Comparison of ENCODE assay signal across 8 cellular contexts in the genomic region with DNA sequence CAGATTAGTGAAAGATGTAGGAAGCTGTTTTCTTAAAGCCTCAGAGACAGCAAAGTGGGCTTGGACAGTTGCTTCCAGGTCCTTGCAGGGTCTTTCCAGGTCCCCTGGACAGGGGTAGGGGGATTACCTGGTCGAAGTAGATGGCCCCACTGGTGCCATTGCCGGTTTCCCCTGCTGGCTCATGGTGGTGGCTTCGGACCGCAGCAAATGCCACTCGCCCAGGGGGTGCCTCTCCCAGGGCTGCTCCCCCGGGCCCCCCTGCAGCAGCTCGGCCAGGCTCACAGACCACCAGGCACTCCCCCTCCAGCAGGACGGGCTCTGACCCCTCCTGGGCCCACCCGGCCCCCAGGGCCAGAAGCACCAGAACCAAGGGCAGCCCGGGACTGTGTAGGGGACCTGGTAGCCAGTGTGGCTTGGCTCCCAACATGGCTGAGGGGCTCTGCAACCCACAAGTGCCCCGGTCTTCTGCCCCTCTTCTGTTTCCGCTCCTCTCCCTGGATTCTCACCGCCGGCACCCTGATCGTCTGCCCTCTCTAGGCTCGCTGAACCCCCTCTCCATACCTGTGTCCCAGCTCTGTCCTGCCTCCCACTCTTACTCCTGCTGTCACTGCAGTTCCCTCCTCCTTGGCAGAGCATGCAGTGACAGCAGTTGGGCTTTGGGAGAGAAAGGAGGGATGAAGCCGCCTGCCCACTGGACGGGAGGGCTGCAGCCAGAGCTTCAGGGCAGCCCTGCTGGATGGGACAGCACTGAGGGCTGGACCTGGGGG. TPM values are rescaled to one million over a fixed set of nuclear protein-coding genes. Genes with fewer than 3 reads are reported as not detected.
DNase-seq lines count a peak whose midpoint lies in the region; ATAC-seq and TF ChIP-seq lines count a peak whose summit lies in the region.

No MANE protein-coding gene starts in this region.

- peak overlapping the region; percentile 96 for H3K9ac ChIP-seq in adipocyte (ENCODE audit: low read length)

- H3K27ac ChIP-seq in right lobe of liver (peak overlapping the region; percentile 95 to 99 (median 97)), thoracic aorta (peak overlapping the region; percentile 89 to 99)

- intact Hi-C loops in right lobe of liver (cut with DNase I) = no loop called here

- H3K9me3 Mint-ChIP-seq in activated T-cell treated with anti-CD3 and anti-CD28 coated beads, Interleukin-2, amount 50 U/mL, for 24 hours = no peaks in the 10 kb centered on the region

- H3K9me3 ChIP-seq in adipocyte (ENCODE audit: control insufficient read depth, low read length) = no peaks in the 10 kb centered on the region
- H3K9me3 ChIP-seq in right lobe of liver = no peaks in the 10 kb centered on the region
- H3K9me3 ChIP-seq in thoracic aorta = no peaks in the 10 kb centered on the region

- H3K27me3 ChIP-seq in adipocyte (replicated peaks; ENCODE audit: control insufficient read depth, insufficient read depth, low read length) (no peaks in the 10 kb centered on the region), right lobe of liver (no peaks in the 10 kb centered on the region), thoracic aorta (replicated peaks; ENCODE audit: insufficient read depth) (no peaks in the 10 kb centered on the region)

- H3K36me3 ChIP-seq in adipocyte (ENCODE audit: control insufficient read depth, insufficient read depth, low read length, severe bottlenecking) = peaks cover 16% of the 10 kb centered on the region
- peaks cover 0 to 19% (median 8%) of the 10 kb centered on the region in 4 donors for H3K36me3 ChIP-seq in right lobe of liver
- peaks cover 14% of the 10 kb centered on the region for H3K36me3 ChIP-seq in thoracic aorta

- H3K4me1 ChIP-seq in adipocyte (ENCODE audit: control insufficient read depth, insufficient read depth, low read length) (peaks cover 56% of the 10 kb centered on the region), right lobe of liver (peaks cover 0 to 62% (median 24%) of the 10 kb centered on the region in 4 donors), thoracic aorta (ENCODE audit: control insufficient read depth in 1 of 2, low read depth in 2 of 2) (peaks cover 17 to 40% of the 10 kb centered on the region in 2 donors)

- H3K36me3 Mint-ChIP-seq in activated T-cell treated with anti-CD3 and anti-CD28 coated beads, Interleukin-2, amount 50 U/mL, for 24 hours (ENCODE audit: low read depth) = peaks cover 35% of the 10 kb centered on the region

- WGBS in right lobe of liver (ENCODE audit: insufficient coverage, low coverage, low lambda C conversion rate, missing lambda C conversion rate) = 92% methylated on average over 5 of the region's 18 CpGs

- H3K4me3 ChIP-seq in adipocyte (ENCODE audit: low read length) = peak overlapping the region; percentile 95
- H3K4me3 ChIP-seq in right lobe of liver = peak overlapping the region in 1 of 3 donors; percentile 84
- H3K4me3 ChIP-seq in thoracic aorta = peak overlapping the region; percentile 83

- no peak for TF ChIP-seq CTCF in right lobe of liver (IDR thresholded peaks at IDR 0.05)
- TF ChIP-seq CTCF in thoracic aorta (IDR thresholded peaks at IDR 0.05) = no peak

- H3K27me3 Mint-ChIP-seq in activated T-cell treated with anti-CD3 and anti-CD28 coated beads, Interleukin-2, amount 50 U/mL, for 24 hours = no peaks in the 10 kb centered on the region

- H3K4me3 Mint-ChIP-seq in activated T-cell treated with anti-CD3 and anti-CD28 coated beads, Interleukin-2, amount 50 U/mL, for 24 hours = peak overlapping the region; percentile 88

- H3K4me1 Mint-ChIP-seq in activated T-cell treated with anti-CD3 and anti-CD28 coated beads, Interleukin-2, amount 50 U/mL, for 24 hours (ENCODE audit: low read depth) = peaks cover 52% of the 10 kb centered on the region

- TF ChIP-seq POLR2A in right lobe of liver (IDR thresholded peaks at IDR 0.05) = no peak

- H3K27ac Mint-ChIP-seq in activated T-cell treated with anti-CD3 and anti-CD28 coated beads, Interleukin-2, amount 50 U/mL, for 24 hours = peak overlapping the region; percentile 98

- DNase-seq in activated T-cell treated with anti-CD3 and anti-CD28 coated beads, Interleukin-2, amount 50 U/mL, for 24 hours = no peak
- DNase-seq in activated T-cell treated with anti-CD3 and anti-CD28 coated beads, Interleukin-2, amount 50 U/mL, for 1 hour = no peak
- DNase-seq in adipocyte (ENCODE audit: low read depth) = no peak
- no peak for DNase-seq in right lobe of liver
- no peak for DNase-seq in thoracic aorta (ENCODE audit: low spot score)
- no peak for DNase-seq in A172 (ENCODE audit: low spot score)
- DNase-seq in superior temporal gyrus (ENCODE audit: extremely low spot score) = no peak

- ATAC-seq in right lobe of liver (no peak), thoracic aorta (ENCODE audit: insufficient number of reproducible peaks, low FRiP score, low read depth) (no peak), GM18909 (IDR thresholded peaks at IDR 0.05; ENCODE audit: poor library complexity, unreplicated experiment) (no peak)

RNA-seq across cellular contexts. Expression of a gene that starts 0.7 kb away (rescaled TPM):
- 1 to 10 TPM in 4 of 6 experiments, under 1 TPM in 2; 0.74 to 1.8 (median 1.2) TPM for total RNA-seq in right lobe of liver
- 1 to 10 TPM; 1.3 to 4.2 TPM for total RNA-seq in thoracic aorta
- total RNA-seq in A172 (2014; rRNA removed; shearing (Covaris generic)) = 0.17 TPM in 1 of 2 replicates, not detected in the other

RNA-seq across cellular contexts. Expression of a gene that starts 0.9 kb away (rescaled TPM):
- total RNA-seq in right lobe of liver = 10 to 100 TPM; 19.6 to 24.9 (median 21.4) TPM
- 10 to 100 TPM; 62.8 to 71.6 TPM for total RNA-seq in thoracic aorta
- total RNA-seq in A172 (2014; rRNA removed; shearing (Covaris generic)) = 15.4 and 19.5 TPM in 2 replicates

RNA-seq across cellular contexts. Expression of a gene that starts 13.8 kb away (rescaled TPM):
- 10 to 100 TPM; 24.9 to 32.8 (median 28.3) TPM for total RNA-seq in right lobe of liver
- 10 to 100 TPM; 27.6 to 61.8 TPM for total RNA-seq in thoracic aorta
- total RNA-seq in A172 (2014; rRNA removed; shearing (Covaris generic)) = 3.3 and 4.0 TPM in 2 replicates

RNA-seq across cellular contexts. Expression of a gene that starts 30.0 kb away (rescaled TPM):
- total RNA-seq in right lobe of liver (1 to 10 TPM; 1.8 to 6.1 (median 2.7) TPM), thoracic aorta (10 to 100 TPM in 1 of 2 donors, 1 to 10 TPM in 1; 9.5 to 11.6 TPM)
- 0.12 and 0.69 TPM in 2 replicates for total RNA-seq in A172 (2014; rRNA removed; shearing (Covaris generic))
